Comparison of ENCODE assay signal across 8 cellular contexts in the genomic region with DNA sequence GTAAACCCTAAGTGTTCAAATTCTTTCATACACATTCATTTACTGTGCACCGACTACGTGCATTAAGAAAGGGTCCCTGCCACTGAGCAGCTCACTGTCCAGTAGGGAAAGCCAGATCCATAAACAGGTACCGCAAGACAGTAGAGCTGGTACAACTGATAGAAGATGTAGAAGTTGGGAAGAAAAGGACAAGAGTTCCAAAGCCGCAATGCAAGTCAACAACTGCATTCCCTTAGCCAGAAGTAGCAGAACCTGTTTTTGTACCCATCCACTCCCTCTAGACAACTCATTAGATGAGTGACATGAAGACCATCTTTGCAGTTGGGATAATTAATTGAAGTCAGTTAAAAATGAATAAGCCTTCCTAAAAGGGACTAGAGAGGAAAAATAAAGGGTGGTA.
DNase-seq lines count a peak whose midpoint lies in the region; ATAC-seq and TF ChIP-seq lines count a peak whose summit lies in the region.
"Had no signal": no experiment of that assay in that cellular context is flagged by ENCODE, and none has a peak within 500 bp of the region (broad histone marks: within the 10 kb centered on the region; RNA-seq: fewer than 3 reads in every experiment).

No MANE protein-coding gene starts in this region.

- H3K4me2 ChIP-seq in MM.1S (ENCODE audit: low read depth, low read length) (peak overlapping the region; percentile 73), parathyroid adenoma (ENCODE audit: low read length) (peak overlapping the region; percentile 93)

- H3K27ac ChIP-seq in MM.1S (ENCODE audit: low read length) (peak overlapping the region; percentile 99; the same call in 1 of the 2 replicates), duodenal mucosa (ENCODE audit: low read depth, low read length) (no peak overlapping the region), parathyroid adenoma (no peak overlapping the region)

- peak overlapping the region; percentile 88 for H3K4me3 ChIP-seq in GM08714 (ENCODE audit: low read length)
- peak overlapping the region; percentile 87 for H3K4me3 ChIP-seq in MM.1S (ENCODE audit: low read length)
- peak overlapping the region; percentile 90 to 97 for H3K4me3 ChIP-seq in duodenal mucosa (ENCODE audit: low read depth in 1 of 2, low read length in 2 of 2)
- H3K4me3 ChIP-seq in parathyroid adenoma (ENCODE audit: low read depth, low read length): peak overlapping the region; percentile 85

- no peak for ATAC-seq in HG03460 (IDR thresholded peaks at IDR 0.05; ENCODE audit: unreplicated experiment)

- H3K4me1 ChIP-seq in MM.1S (ENCODE audit: low read length): peaks cover 18% of the 10 kb centered on the region
- H3K4me1 ChIP-seq in duodenal mucosa (ENCODE audit: control insufficient read depth in 1 of 2, insufficient read depth in 2 of 2, low read length in 2 of 2): peaks cover 17 to 21% of the 10 kb centered on the region in 2 donors
- peaks cover 12% of the 10 kb centered on the region for H3K4me1 ChIP-seq in parathyroid adenoma

- H3K79me2 ChIP-seq in MM.1S (ENCODE audit: low read length): peaks cover 63% of the 10 kb centered on the region
- peaks cover 29% of the 10 kb centered on the region for H3K79me2 ChIP-seq in parathyroid adenoma

- H3K9ac ChIP-seq in MM.1S (ENCODE audit: low read length): peak overlapping the region; percentile 93; the same call in 1 of the 2 replicates
- peak overlapping the region; percentile 3 to 67 for H3K9ac ChIP-seq in duodenal mucosa (ENCODE audit: low read depth in 1 of 2, low read length in 2 of 2)
- H3K9ac ChIP-seq in parathyroid adenoma: no peak overlapping the region

- peaks cover 11% of the 10 kb centered on the region for H3F3A ChIP-seq in MM.1S (ENCODE audit: insufficient read depth, low read length)

- H2AFZ ChIP-seq in MM.1S (ENCODE audit: low read length): no peak overlapping the region
- peak overlapping the region; percentile 9 for H2AFZ ChIP-seq in parathyroid adenoma

- no peaks in the 10 kb centered on the region for H3K9me2 ChIP-seq in MM.1S (replicated peaks; ENCODE audit: insufficient read depth, low read length)

- DNase-seq in MM.1S (no peak), cerebellar cortex (ENCODE audit: low spot score) (no peak)
- no peak for DNase-seq in activated effector memory CD4-positive, alpha-beta T cell treated with anti-CD3 and anti-CD28 coated beads, Interleukin-2, amount 50 U/mL, for 16 hours
- DNase-seq: activated CD4-positive, alpha-beta T cell treated with anti-CD3 and anti-CD28 coated beads for 48 hours had no signal

- H3K9me3 ChIP-seq in MM.1S (replicated peaks; ENCODE audit: insufficient read depth, low read length) (no peaks in the 10 kb centered on the region), duodenal mucosa (ENCODE audit: control insufficient read depth in 1 of 2, low read length in 2 of 2) (no peaks in the 10 kb centered on the region), parathyroid adenoma (ENCODE audit: control insufficient read depth, low read length) (no peaks in the 10 kb centered on the region)

- TF ChIP-seq CTCF in MM.1S (IDR thresholded peaks at IDR 0.05; ENCODE audit: low read length) (no peak), parathyroid adenoma (IDR thresholded peaks at IDR 0.05) (no peak)

- H3K27me3 ChIP-seq in MM.1S (replicated peaks; ENCODE audit: insufficient read depth, low read length) (no peaks in the 10 kb centered on the region), duodenal mucosa (ENCODE audit: control insufficient read depth in 1 of 2, insufficient read depth in 2 of 2, low read length in 2 of 2) (no peaks in the 10 kb centered on the region), parathyroid adenoma (ENCODE audit: control insufficient read depth, insufficient read depth, low read length) (no peaks in the 10 kb centered on the region)

- H3K36me3 ChIP-seq in MM.1S (replicated peaks; ENCODE audit: insufficient read depth, low read length): 0 out of 2 replicates have a peak, but pooled peaks cover 7% of the 10 kb centered on the region
- peaks cover 0 to 4% of the 10 kb centered on the region in 2 donors for H3K36me3 ChIP-seq in duodenal mucosa (ENCODE audit: control insufficient read depth in 1 of 2, insufficient read depth in 2 of 2, low read length in 2 of 2)
- H3K36me3 ChIP-seq in parathyroid adenoma (ENCODE audit: control insufficient read depth, insufficient read depth, low read length): no peaks in the 10 kb centered on the region

- H4K20me1 ChIP-seq in MM.1S (ENCODE audit: insufficient read depth, low read length): no peaks in the 10 kb centered on the region
